10 cellular contexts compared by ENCODE assay signal in the genomic region with DNA sequence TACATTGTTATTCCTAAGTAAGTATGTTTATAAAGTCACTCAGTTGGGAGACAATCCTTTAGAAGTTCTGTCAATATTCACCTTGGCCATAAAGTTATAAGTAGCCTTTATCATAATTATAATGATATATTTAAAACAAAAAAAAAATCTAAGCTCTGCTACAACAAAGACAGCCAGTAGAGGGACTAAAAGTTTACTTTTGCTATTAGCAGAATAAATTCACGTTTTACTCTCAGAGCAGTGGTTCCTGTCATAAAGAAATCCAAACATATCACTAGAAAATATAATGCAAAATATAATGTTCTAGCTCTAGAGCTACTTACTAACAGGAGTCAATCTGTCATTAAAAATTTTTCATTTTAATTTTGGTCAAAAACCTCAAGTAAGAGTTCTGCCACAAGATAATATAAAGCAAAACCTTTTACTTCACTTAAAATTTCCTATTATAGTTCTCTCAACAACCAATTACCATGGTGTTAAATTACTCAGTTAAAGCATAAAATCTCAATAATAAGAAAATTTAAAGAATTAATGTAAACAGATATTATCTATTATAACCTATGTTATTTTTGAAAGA. TPM values are rescaled to one million over a fixed set of nuclear protein-coding genes. Genes with fewer than 3 reads are reported as not detected.
DNase-seq lines count a peak whose midpoint lies in the region; ATAC-seq and TF ChIP-seq lines count a peak whose summit lies in the region.
"Had no signal": no experiment of that assay in that cellular context is flagged by ENCODE, and none has a peak within 500 bp of the region (broad histone marks: within the 10 kb centered on the region; RNA-seq: fewer than 3 reads in every experiment).

No MANE protein-coding gene starts in this region.

- TF ChIP-seq POLR2A in Peyer's patch (IDR thresholded peaks at IDR 0.05) = no peak
- no peak for TF ChIP-seq POLR2A in stomach (IDR thresholded peaks at IDR 0.05)

- ATAC-seq in GM21515 (IDR thresholded peaks at IDR 0.05; ENCODE audit: unreplicated experiment) = no peak

- 0 to 2% (median 0%) methylated on average over 1 of the region's 1 CpG for WGBS in stomach, 5 donors

- H3K36me3 ChIP-seq in Peyer's patch (peaks cover 0 to 2% (median 0%) of the 10 kb centered on the region in 3 donors), stomach (peaks cover 0 to 3% (median 1%) of the 10 kb centered on the region in 4 donors)

- TF ChIP-seq EP300 in stomach (IDR thresholded peaks at IDR 0.05) = no peak

- H3K4me1 ChIP-seq in Peyer's patch (no peaks in the 10 kb centered on the region), stomach (peaks cover 0 to 4% (median 0%) of the 10 kb centered on the region in 4 donors)
- H3K4me1 ChIP-seq: BLaER1 had no signal

- intact Hi-C loops in stomach (cut with DNase I; ENCODE audit: low total_unique reads) = no loop called here

- DNase-seq in NCI-H1105 treated with DMSO at 0.1 percent for 48 hours (lab: John Stamatoyannopoulos, UW) (peak; percentile 3), NCI-H1105 (lab: John Stamatoyannopoulos, UW) (no peak), Peyer's patch (no peak), fibroblast of mammary gland (ENCODE audit: low read depth) (peak; percentile 46), stomach (no peak)
- no peak for DNase-seq in stimulated activated CD8-positive, alpha-beta memory T cell treated with anti-CD3 and anti-CD28 coated beads, Interleukin-4, amount 100 ng/mL, for 48 hours
- DNase-seq in activated CD8-positive, alpha-beta memory T cell treated with anti-CD3 and anti-CD28 coated beads for 24 hours = no peak
- DNase-seq: effector memory CD4-positive, alpha-beta T cell had no signal

- no peaks in the 10 kb centered on the region for H3K27me3 ChIP-seq in Peyer's patch
- no peaks in the 10 kb centered on the region for H3K27me3 ChIP-seq in stomach
- H3K27me3 ChIP-seq: BLaER1 had no signal

- H3K4me3 ChIP-seq in Peyer's patch (no peak overlapping the region), fibroblast of mammary gland (ENCODE audit: control insufficient read depth, low read depth, low read length) (no peak overlapping the region), stomach (no peak overlapping the region)
- H3K4me3 ChIP-seq: BLaER1 had no signal

- H3K9me3 ChIP-seq in Peyer's patch (no peaks in the 10 kb centered on the region), stomach (no peaks in the 10 kb centered on the region)
- H3K9me3 ChIP-seq: BLaER1 had no signal

- TF ChIP-seq CTCF in Peyer's patch (IDR thresholded peaks at IDR 0.05) (peak in 4 of 6 experiments; percentile 45 to 52 (median 48)), fibroblast of mammary gland (conservative IDR thresholded peaks at IDR 0.05; ENCODE audit: control insufficient read depth, insufficient read depth, low read depth, low read length) (peak; percentile 57), stomach (IDR thresholded peaks at IDR 0.05) (peak in 4 of 7 experiments; percentile 19 to 51 (median 34))

- H3K27ac ChIP-seq in Peyer's patch (no peak overlapping the region), stomach (no peak overlapping the region)
- H3K27ac ChIP-seq: BLaER1 had no signal

RNA-seq across cellular contexts. Expression of gene INTS6, which starts 17.7 kb away (rescaled TPM):
- total RNA-seq in Peyer's patch = 10 to 100 TPM; 28.9 to 46.4 (median 33.5) TPM
- 100 to 1,000 TPM in 1 of 5 donors, 10 to 100 TPM in 4; 12.3 to 200 (median 41.2) TPM for total RNA-seq in stomach
- polyA plus RNA-seq in stomach = 10 to 100 TPM; 10.7 to 15.0 (median 12.5) TPM

Comparison
In these comparisons a context has a peak if more than half of its experiments do, and no peak if none do; other contexts are left out.
1. DNase-seq: peak in NCI-H1105 treated with DMSO at 0.1 percent for 48 hours (single experiment) and fibroblast of mammary gland (single experiment); none in NCI-H1105 (single experiment), Peyer's patch (0 of 3), stomach (single experiment), stimulated activated CD8-positive, alpha-beta memory T cell treated with anti-CD3 and anti-CD28 coated beads, Interleukin-4, amount 100 ng/mL, for 48 hours (single experiment) and activated CD8-positive, alpha-beta memory T cell treated with anti-CD3 and anti-CD28 coated beads for 24 hours (single experiment).
2. Peak in every context shown above with its lines, with median percentiles within 50 percentile points of each other: CTCF ChIP-seq.